Comparison of ENCODE assay signal across 18 cellular contexts in genomic region chr12:93518725-93519124, GRCh38. TPM values are rescaled to one million over a fixed set of nuclear protein-coding genes. Genes with fewer than 3 reads are reported as not detected.
A peak's percentile ranks its signal among the peaks of the same experiment; 100 is the strongest.
DNase-seq lines count a peak whose midpoint lies in the region; ATAC-seq and TF ChIP-seq lines count a peak whose summit lies in the region.
"Had no signal": no experiment of that assay in that cellular context is flagged by ENCODE, and none has a peak within 500 bp of the region (broad histone marks: within the 10 kb centered on the region; RNA-seq: fewer than 3 reads in every experiment).

No MANE protein-coding gene starts in this region.

- peaks cover 10% of the 10 kb centered on the region; the same call in 2 of the 3 replicates for H3K4me1 Mint-ChIP-seq in GM23338

- H3K4me1 ChIP-seq in GM23338 (ENCODE audit: insufficient read depth) (no peaks in the 10 kb centered on the region), RWPE2 (ENCODE audit: insufficient read depth, poor library complexity, severe bottlenecking) (no peaks in the 10 kb centered on the region), fibroblast of lung (ENCODE audit: control insufficient read depth, extremely low read depth, insufficient read depth, low read length) (peaks cover 4% of the 10 kb centered on the region), neuronal stem cell (ENCODE audit: control insufficient read depth in 2 of 2, insufficient read depth in 1 of 2, low read depth in 1 of 2, low read length in 2 of 2) (peaks cover 0 to 3% of the 10 kb centered on the region in 2 donors)
- H3K4me1 ChIP-seq: BLaER1 treated with 17β-estradiol and CSF1 and Interleukin-3, amounts not matched to agents 10 nM and 100 nM had no signal

- H3K36me3 Mint-ChIP-seq in GM23338 (ENCODE audit: low read depth), result no peaks in the 10 kb centered on the region

- WGBS in neuronal stem cell (ENCODE audit: extremely low coverage in 2 of 2, insufficient read length in 2 of 2, insufficient replicate concordance in 1 of 2), 2 donors, result no CpG with 5 or more reads among the region's 5 CpGs

- H2AK5ac ChIP-seq in neuronal stem cell (ENCODE audit: low read depth, low read length), result no peak overlapping the region

- no peak overlapping the region for H3K14ac ChIP-seq in neuronal stem cell (ENCODE audit: low read length)

- H3K9me3 Mint-ChIP-seq in GM23338, result no peaks in the 10 kb centered on the region

- no peak overlapping the region for H3K27ac Mint-ChIP-seq in GM23338

- H2BK120ac ChIP-seq in neuronal stem cell (ENCODE audit: low read depth, low read length), result no peak overlapping the region

- no peak overlapping the region for H2BK12ac ChIP-seq in neuronal stem cell (ENCODE audit: low read length)

- DNase-seq in GM23338 (ENCODE audit: low spot score) (no peak), RWPE2 (ENCODE audit: low spot score) (no peak), fibroblast of lung (ENCODE audit: low read depth in 2 of 2) (peak; percentile 73 to 74), skeletal muscle cell (ENCODE audit: low read depth) (peak; percentile 55), neuronal stem cell (ENCODE audit: low spot score) (no peak)
- DNase-seq in activated CD4-positive, alpha-beta T cell treated with anti-CD3 and anti-CD28 coated beads for 4 hours, result no peak
- DNase-seq: activated CD4-positive, CD25-positive, alpha-beta regulatory T cell; DMS79; midbrain; NCI-H1092 treated with DMSO at 0.1 percent for 48 hours; NCI-H748 treated with DMSO at 0.1 percent for 48 hours; nucleus accumbens; stimulated activated CD4-positive, alpha-beta T cell treated with anti-CD3 and anti-CD28 coated beads, Interleukin-4, amount 100 ng/mL, for 4 hours; testis had no signal

- no peaks in the 10 kb centered on the region for H3K79me2 ChIP-seq in GM23338 (replicated peaks; ENCODE audit: insufficient read depth)
- no peaks in the 10 kb centered on the region for H3K79me2 ChIP-seq in fibroblast of lung (ENCODE audit: control insufficient read depth, insufficient read depth, low read length)
- H3K79me2 ChIP-seq: hepatocyte had no signal

- peak overlapping the region; percentile 44; the same call in 1 of the 2 replicates for H2AFZ ChIP-seq in GM23338
- H2AFZ ChIP-seq in fibroblast of lung (ENCODE audit: low read length), result no peak overlapping the region
- no peak overlapping the region for H2AFZ ChIP-seq in neuronal stem cell (ENCODE audit: low read length)
- H2AFZ ChIP-seq: hepatocyte had no signal

- H3K4ac ChIP-seq in neuronal stem cell (ENCODE audit: low read length), result no peak overlapping the region

- no peak overlapping the region for H3K4me2 ChIP-seq in GM23338
- H3K4me2 ChIP-seq in fibroblast of lung (ENCODE audit: extremely low read depth, insufficient read depth, low read length), result no peak overlapping the region
- no peak overlapping the region for H3K4me2 ChIP-seq in neuronal stem cell (ENCODE audit: insufficient read depth, low read length, poor library complexity, severe bottlenecking)
- H3K4me2 ChIP-seq: BLaER1 treated with 17β-estradiol and CSF1 and Interleukin-3, amounts not matched to agents 10 nM and 100 nM; hepatocyte had no signal

- H3K36me3 ChIP-seq in GM23338 (ENCODE audit: insufficient read depth) (no peaks in the 10 kb centered on the region), RWPE2 (ENCODE audit: low read depth) (no peaks in the 10 kb centered on the region), fibroblast of lung (ENCODE audit: control insufficient read depth, insufficient read depth, low read length) (no peaks in the 10 kb centered on the region), neuronal stem cell (replicated peaks in 1 of 2; ENCODE audit: control insufficient read depth in 2 of 2, insufficient read depth in 2 of 2, low read length in 2 of 2) (no peaks in the 10 kb centered on the region)

- no peak overlapping the region for H3K23ac ChIP-seq in neuronal stem cell (ENCODE audit: low read depth, low read length, poor library complexity)

- H2BK15ac ChIP-seq in neuronal stem cell (ENCODE audit: low read length), result no peak overlapping the region

- H3K27me3 Mint-ChIP-seq in GM23338 (ENCODE audit: insufficient read depth, low read depth, poor library complexity), result peaks cover 3% of the 10 kb centered on the region

- no peaks in the 10 kb centered on the region for H3K9me2 ChIP-seq in GM23338 (ENCODE audit: insufficient read depth)

- H3F3A ChIP-seq in GM23338 (replicated peaks; ENCODE audit: low read depth), result no peaks in the 10 kb centered on the region

- no peaks in the 10 kb centered on the region for H3K79me1 ChIP-seq in neuronal stem cell (ENCODE audit: low read depth, low read length)

- no peak overlapping the region for H3K18ac ChIP-seq in neuronal stem cell (ENCODE audit: low read length)

- H3K4me3 Mint-ChIP-seq in GM23338, result no peak overlapping the region

- no peaks in the 10 kb centered on the region for H4K20me1 ChIP-seq in GM23338 (replicated peaks; ENCODE audit: insufficient read depth)
- no peaks in the 10 kb centered on the region for H4K20me1 ChIP-seq in fibroblast of lung (ENCODE audit: control insufficient read depth, extremely low read depth, insufficient read depth, low read length)
- H4K20me1 ChIP-seq: BLaER1 treated with 17β-estradiol and CSF1 and Interleukin-3, amounts not matched to agents 10 nM and 100 nM had no signal

- no peak for TF ChIP-seq CTCF in GM23338 (conservative IDR thresholded peaks at IDR 0.05; ENCODE audit: low read depth in 2 of 2)
- TF ChIP-seq CTCF in RWPE2 (IDR thresholded peaks at IDR 0.05; ENCODE audit: poor library complexity, severe bottlenecking), result no peak
- no peak for TF ChIP-seq CTCF in fibroblast of lung (conservative IDR thresholded peaks at IDR 0.05 in 1 of 2, IDR thresholded peaks at IDR 0.05 in 1 of 2; ENCODE audit: low read depth in 1 of 2, low read length in 2 of 2)

- H4K91ac ChIP-seq in neuronal stem cell (ENCODE audit: low read depth, low read length, poor library complexity), result no peak overlapping the region

- no peak for ATAC-seq in GM23338
- ATAC-seq in RWPE2 (ENCODE audit: low read depth), result peak; percentile 50; the same call in 1 of the 3 replicates
- no peak for ATAC-seq in GM18909 (IDR thresholded peaks at IDR 0.05; ENCODE audit: poor library complexity, unreplicated experiment)

- no peak overlapping the region for H4K8ac ChIP-seq in neuronal stem cell (ENCODE audit: low read depth, low read length)

- H2BK5ac ChIP-seq in neuronal stem cell (ENCODE audit: low read length), result no peak overlapping the region

- H3K9me3 ChIP-seq in RWPE2 (ENCODE audit: severe bottlenecking) (no peaks in the 10 kb centered on the region), fibroblast of lung (ENCODE audit: control insufficient read depth, insufficient read depth, low read depth, low read length) (no peaks in the 10 kb centered on the region), neuronal stem cell (replicated peaks in 1 of 2; ENCODE audit: control insufficient read depth in 2 of 2, insufficient read depth in 1 of 2, low read depth in 1 of 2, low read length in 2 of 2) (peaks cover 0 to 2% of the 10 kb centered on the region in 2 donors)
- H3K9me3 ChIP-seq: BLaER1 treated with 17β-estradiol and CSF1 and Interleukin-3, amounts not matched to agents 10 nM and 100 nM; testis had no signal

- H3K27me3 ChIP-seq in GM23338 (ENCODE audit: insufficient read depth), result no peaks in the 10 kb centered on the region
- no peaks in the 10 kb centered on the region for H3K27me3 ChIP-seq in RWPE2 (ENCODE audit: insufficient read depth, poor library complexity, severe bottlenecking)
- H3K27me3 ChIP-seq in fibroblast of lung (ENCODE audit: control insufficient read depth, insufficient read depth, low read length), result no peaks in the 10 kb centered on the region
- no peaks in the 10 kb centered on the region for H3K27me3 ChIP-seq in neuronal stem cell (ENCODE audit: control insufficient read depth in 3 of 3, insufficient read depth in 3 of 3, low read depth in 1 of 3, low read length in 3 of 3)
- H3K27me3 ChIP-seq: BLaER1 treated with 17β-estradiol and CSF1 and Interleukin-3, amounts not matched to agents 10 nM and 100 nM; hepatocyte; testis had no signal

- no peak overlapping the region for H3K9ac ChIP-seq in fibroblast of lung (ENCODE audit: insufficient read depth, low read length)
- no peak overlapping the region for H3K9ac ChIP-seq in neuronal stem cell (ENCODE audit: low read depth, low read length, poor library complexity)
- H3K9ac ChIP-seq: BLaER1 treated with 17β-estradiol and CSF1 and Interleukin-3, amounts not matched to agents 10 nM and 100 nM had no signal

- H3K4me3 ChIP-seq in GM23338 (no peak overlapping the region), RWPE2 (ENCODE audit: severe bottlenecking) (no peak overlapping the region), fibroblast of lung (replicated peaks in 1 of 4; ENCODE audit: control extremely low read depth in 1 of 4, insufficient read depth in 1 of 4, low read depth in 3 of 4, low read length in 4 of 4) (no peak overlapping the region), skeletal muscle cell (ENCODE audit: low read depth, low read length) (no peak overlapping the region), neuronal stem cell (ENCODE audit: low read length in 2 of 2) (no peak overlapping the region)
- H3K4me3 ChIP-seq: BLaER1 treated with 17β-estradiol and CSF1 and Interleukin-3, amounts not matched to agents 10 nM and 100 nM; coronary artery; hepatocyte; testis had no signal

- H3K27ac ChIP-seq in GM23338 (ENCODE audit: low read depth) (no peak overlapping the region), RWPE2 (ENCODE audit: poor library complexity, severe bottlenecking) (no peak overlapping the region), fibroblast of lung (ENCODE audit: insufficient read depth, low read length) (no peak overlapping the region), neuronal stem cell (replicated peaks; ENCODE audit: low read length) (no peak overlapping the region)
- H3K27ac ChIP-seq: BLaER1 treated with 17β-estradiol and CSF1 and Interleukin-3, amounts not matched to agents 10 nM and 100 nM; coronary artery; hepatocyte; testis had no signal

TF ChIP-seq in GM23338, 12 proteins besides CTCF, POLR2A, EP300 and RAD21 (continues in another document):
- TF ChIP-seq EZH2 (IDR thresholded peaks at IDR 0.05; ENCODE audit: low read depth, unreplicated experiment) (no peak), NANOG (IDR thresholded peaks at IDR 0.05; ENCODE audit: borderline replicate concordance) (no peak)

RNA-seq across cellular contexts. Expression of gene MRPL42, which starts 51.4 kb away (rescaled TPM):
- 195 and 202 TPM in 2 replicates for total RNA-seq in GM23338 (2014; rRNA removed; shearing (Covaris generic))
- polyA plus RNA-seq in GM23338 (2016; fragmentation: Nextera tagmentation; extraction: Ambion mirVana) (229 and 269 TPM in 2 replicates), fibroblast of lung (87.3 and 95.7 TPM in 2 replicates)
- total RNA-seq in fibroblast of lung, result 68.0 and 70.1 TPM in 2 replicates
- polyA plus RNA-seq in fibroblast of lung (2012), result 59.2 and 61.1 TPM in 2 replicates
- polyA minus RNA-seq in fibroblast of lung (ENCODE audit: low replicate concordance), result 2.8 and 3.1 TPM in 2 replicates
- 127 TPM for polyA plus RNA-seq in neuronal stem cell (2013, experiment 1 of 2)
- polyA plus RNA-seq in neuronal stem cell (2013, experiment 2 of 2), result 137 TPM

RNA-seq across cellular contexts. Expression of gene SOCS2, which starts 53.8 kb away (rescaled TPM):
- total RNA-seq in GM23338 (2014; rRNA removed; shearing (Covaris generic)), result 20.0 and 32.4 TPM in 2 replicates
- 15.5 and 16.1 TPM in 2 replicates for polyA plus RNA-seq in GM23338 (2016; fragmentation: Nextera tagmentation; extraction: Ambion mirVana)
- 75.5 and 105 TPM in 2 replicates for total RNA-seq in fibroblast of lung
- polyA plus RNA-seq in fibroblast of lung, result 69.1 and 113 TPM in 2 replicates
- polyA plus RNA-seq in fibroblast of lung (2012), result 45.4 and 69.0 TPM in 2 replicates
- polyA minus RNA-seq in fibroblast of lung (ENCODE audit: low replicate concordance), result 26.7 and 43.3 TPM in 2 replicates
- 4.2 TPM for polyA plus RNA-seq in neuronal stem cell (2013, experiment 1 of 2)
- 4.6 TPM for polyA plus RNA-seq in neuronal stem cell (2013, experiment 2 of 2)

Comparison
In these comparisons a context has a peak if more than half of its experiments do, and no peak if none do; other contexts are left out.
1. DNase-seq: peak in fibroblast of lung (2 of 2) and skeletal muscle cell (single experiment); none in GM23338 (single experiment), RWPE2 (single experiment), activated CD4-positive, alpha-beta T cell treated with anti-CD3 and anti-CD28 coated beads for 4 hours (0 of 2) and neuronal stem cell (single experiment).